Comparison of ENCODE assay signal across 18 cellular contexts in the genomic region with DNA sequence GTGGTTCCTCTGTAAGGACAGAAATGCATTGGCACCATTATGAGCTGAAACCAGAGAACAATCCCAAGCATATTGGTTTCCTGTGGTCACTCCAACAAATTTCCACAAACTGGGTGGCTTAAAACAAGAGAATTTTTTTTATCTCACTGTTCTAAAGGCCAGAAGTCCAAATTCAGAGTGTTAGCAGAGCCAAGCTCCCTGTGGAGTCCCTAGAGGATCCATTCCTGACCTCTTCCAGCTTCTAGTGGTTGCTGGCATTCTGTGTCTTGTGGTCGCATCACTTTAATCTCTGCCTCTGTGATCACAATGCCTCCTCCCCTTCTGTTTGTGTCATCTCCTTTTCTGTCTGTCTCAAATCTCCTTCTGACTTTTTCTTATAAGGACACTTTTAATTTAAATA.
DNase-seq lines count a peak whose midpoint lies in the region; ATAC-seq and TF ChIP-seq lines count a peak whose summit lies in the region.
"Had no signal": no experiment of that assay in that cellular context is flagged by ENCODE, and none has a peak within 500 bp of the region (broad histone marks: within the 10 kb centered on the region; RNA-seq: fewer than 3 reads in every experiment).

No MANE protein-coding gene starts in this region.

- H3K4me3 ChIP-seq in choroid plexus epithelial cell (ENCODE audit: low read depth, low read length), result no peak overlapping the region
- H3K4me3 ChIP-seq: PC-9, SK-N-MC had no signal

- DNase-seq in GM04503 (ENCODE audit: low read depth), result peak; percentile 47
- peak; percentile 17 for DNase-seq in RPMI7951 (ENCODE audit: low read depth)
- DNase-seq in choroid plexus epithelial cell (ENCODE audit: low read depth), result peak; percentile 51
- no peak for DNase-seq in sciatic nerve (ENCODE audit: low spot score)
- no peak for DNase-seq in AML-193 (lab: John Stamatoyannopoulos, UW)
- no peak for DNase-seq in ureter (ENCODE audit: low spot score)
- DNase-seq: CD4-positive, CD25-positive, alpha-beta regulatory T cell; GOT3; KG1; MM.1S; NCI-H1092 treated with DMSO at 0.1 percent for 48 hours; NCI-H2107; NCI-H2227 treated with DMSO at 0.1 percent for 48 hours; NCI-H524; PC-9 had no signal

- ATAC-seq in sciatic nerve (peak; percentile 91), HG03097 (IDR thresholded peaks at IDR 0.05; ENCODE audit: low FRiP score, unreplicated experiment) (no peak)
- ATAC-seq: HepG2 had no signal

- intact Hi-C loops in sciatic nerve (cut with DNase I), result no loop called here

- TF ChIP-seq CTCF in choroid plexus epithelial cell (conservative IDR thresholded peaks at IDR 0.05; ENCODE audit: low read depth, low read length), result no peak

Comparison
In these comparisons a context has a peak if more than half of its experiments do, and no peak if none do; other contexts are left out.
1. DNase-seq: peak in GM04503 (single experiment), RPMI7951 (single experiment) and choroid plexus epithelial cell (single experiment); none in sciatic nerve (single experiment), AML-193 (0 of 2) and ureter (single experiment).